In the genomic region with DNA sequence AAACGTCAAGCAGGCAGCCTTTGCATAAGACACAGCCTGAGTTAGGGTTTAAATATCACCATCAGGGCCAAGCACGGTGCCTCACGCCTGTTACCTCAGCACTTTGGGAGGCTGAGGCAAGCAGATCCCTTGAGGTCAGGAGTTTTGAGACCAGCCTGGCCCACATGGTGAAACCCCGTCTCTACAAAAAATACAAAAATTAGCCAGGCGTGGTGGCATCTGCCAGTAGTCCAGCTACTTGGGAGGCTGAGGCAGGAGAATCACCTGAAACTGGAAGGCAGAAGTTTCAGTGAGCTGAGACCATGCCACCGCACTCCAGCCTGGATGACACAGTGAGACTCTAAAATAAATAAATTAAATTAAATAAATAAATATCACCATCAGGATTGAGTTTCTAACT, we compare ENCODE assay signal across 18 cellular contexts. TPM values are rescaled to one million over a fixed set of nuclear protein-coding genes. Genes with fewer than 3 reads are reported as not detected.
A peak's percentile ranks its signal among the peaks of the same experiment; 100 is the strongest.
DNase-seq lines count a peak whose midpoint lies in the region; ATAC-seq and TF ChIP-seq lines count a peak whose summit lies in the region.
"Had no signal": no experiment of that assay in that cellular context is flagged by ENCODE, and none has a peak within 500 bp of the region (broad histone marks: within the 10 kb centered on the region; RNA-seq: fewer than 3 reads in every experiment).

No MANE protein-coding gene starts in this region.

- H3K27ac Mint-ChIP-seq in activated CD8-positive, alpha-beta T cell treated with anti-CD3 and anti-CD28 coated beads for 36 hours: peak overlapping the region; percentile 30
- no peak overlapping the region for H3K27ac Mint-ChIP-seq in activated CD8-positive, alpha-beta T cell treated with anti-CD3 and anti-CD28 coated beads, Interleukin-2, amount 10 ng/mL, durations not matched to agents 7 days and 5 days
- H3K27ac Mint-ChIP-seq in activated B cell treated with CpG ODN at 0.5 μM for 24 hours: peak overlapping the region; percentile 99

- no peaks in the 10 kb centered on the region for H3K27me3 Mint-ChIP-seq in activated CD8-positive, alpha-beta T cell treated with anti-CD3 and anti-CD28 coated beads for 36 hours
- no peaks in the 10 kb centered on the region for H3K27me3 Mint-ChIP-seq in activated CD8-positive, alpha-beta T cell treated with anti-CD3 and anti-CD28 coated beads, Interleukin-2, amount 10 ng/mL, durations not matched to agents 7 days and 5 days (ENCODE audit: low read depth)
- H3K27me3 Mint-ChIP-seq in activated B cell treated with CpG ODN at 0.5 μM for 24 hours: no peaks in the 10 kb centered on the region

- no peaks in the 10 kb centered on the region for H3K36me3 Mint-ChIP-seq in activated CD8-positive, alpha-beta T cell treated with anti-CD3 and anti-CD28 coated beads for 36 hours (ENCODE audit: low read depth)
- H3K36me3 Mint-ChIP-seq in activated CD8-positive, alpha-beta T cell treated with anti-CD3 and anti-CD28 coated beads, Interleukin-2, amount 10 ng/mL, durations not matched to agents 7 days and 5 days (ENCODE audit: low read depth): peaks cover 10% of the 10 kb centered on the region
- H3K36me3 Mint-ChIP-seq in activated B cell treated with CpG ODN at 0.5 μM for 24 hours (ENCODE audit: low read depth): no peaks in the 10 kb centered on the region

- no peaks in the 10 kb centered on the region for H3K36me3 ChIP-seq in MM.1S (replicated peaks; ENCODE audit: insufficient read depth, low read length)
- H3K36me3 ChIP-seq in spleen: no peaks in the 10 kb centered on the region

- intact Hi-C loops in activated CD8-positive, alpha-beta T cell treated with anti-CD3 and anti-CD28 coated beads for 36 hours (cut with micrococcal nuclease): no loop called here
- intact Hi-C loops in activated B cell treated with CpG ODN at 0.5 μM for 24 hours (cut with micrococcal nuclease) (loop anchor here (10.0 kb wide), 1 partner anchor 449 kb away; no protein-coding TSS in a partner anchor), spleen (cut with DNase I; ENCODE audit: low total_unique reads) (no loop called here), posterior vena cava (cut with DNase I) (no loop called here)

- ATAC-seq in activated CD8-positive, alpha-beta T cell treated with anti-CD3 and anti-CD28 coated beads for 36 hours: no peak
- no peak for ATAC-seq in activated CD8-positive, alpha-beta T cell treated with anti-CD3 and anti-CD28 coated beads, Interleukin-2, amount 10 ng/mL, durations not matched to agents 7 days and 5 days
- ATAC-seq in activated B cell treated with CpG ODN at 0.5 μM for 24 hours (ENCODE audit: low read depth): peak; percentile 4
- no peak for ATAC-seq in GM18505 (IDR thresholded peaks at IDR 0.05; ENCODE audit: unreplicated experiment)
- ATAC-seq: Right ventricle myocardium inferior had no signal

- H3K27ac ChIP-seq in MM.1S (ENCODE audit: low read length) (peak overlapping the region; percentile 58; the same call in 1 of the 2 replicates), spleen (peak overlapping the region in 6 of 8 donors; percentile 3 to 92 (median 88))
- H3K27ac ChIP-seq: 22Rv1, SK-N-MC had no signal

- 69 to 84% (median 76%) methylated on average over 6 of the region's 6 CpGs for WGBS in spleen, 5 donors

- H3K4me3 Mint-ChIP-seq in activated CD8-positive, alpha-beta T cell treated with anti-CD3 and anti-CD28 coated beads for 36 hours: no peak overlapping the region
- H3K4me3 Mint-ChIP-seq in activated CD8-positive, alpha-beta T cell treated with anti-CD3 and anti-CD28 coated beads, Interleukin-2, amount 10 ng/mL, durations not matched to agents 7 days and 5 days: no peak overlapping the region
- H3K4me3 Mint-ChIP-seq in activated B cell treated with CpG ODN at 0.5 μM for 24 hours: peak overlapping the region; percentile 59

- peaks cover 3% of the 10 kb centered on the region for H3K9me3 Mint-ChIP-seq in activated CD8-positive, alpha-beta T cell treated with anti-CD3 and anti-CD28 coated beads for 36 hours
- no peaks in the 10 kb centered on the region for H3K9me3 Mint-ChIP-seq in activated CD8-positive, alpha-beta T cell treated with anti-CD3 and anti-CD28 coated beads, Interleukin-2, amount 10 ng/mL, durations not matched to agents 7 days and 5 days (ENCODE audit: insufficient read depth)
- H3K9me3 Mint-ChIP-seq in activated B cell treated with CpG ODN at 0.5 μM for 24 hours: no peaks in the 10 kb centered on the region

- TF ChIP-seq POLR2A in spleen (IDR thresholded peaks at IDR 0.05): no peak
- no peak for TF ChIP-seq POLR2A in GM18505 (IDR thresholded peaks at IDR 0.05; ENCODE audit: borderline replicate concordance, extremely low read depth, insufficient read depth, insufficient read length)

- CTCF ChIA-PET in activated CD8-positive, alpha-beta T cell treated with anti-CD3 and anti-CD28 coated beads for 36 hours (lab: Charles Lee): interaction anchor here (1.8 kb wide), 1 partner anchor 10 kb away, joined by 6 read pairs; no protein-coding TSS in a partner anchor
- CTCF ChIA-PET in activated CD8-positive, alpha-beta T cell treated with anti-CD3 and anti-CD28 coated beads, Interleukin-2, amount 10 ng/mL, durations not matched to agents 7 days and 5 days (lab: Charles Lee): interaction anchor here (0.7 kb wide), 1 partner anchor 29 kb away, joined by 3 read pairs; no protein-coding TSS in a partner anchor
- CTCF ChIA-PET in activated B cell treated with CpG ODN at 0.5 μM for 24 hours (lab: Charles Lee): interaction anchor here (0.6 to 1.1 kb wide), 3 partner anchors 10 to 74 kb away, joined by 3 to 5 read pairs (median 3); no protein-coding TSS in a partner anchor

- no peak overlapping the region; the same call in 1 of the 2 replicates for H3K9ac ChIP-seq in MM.1S (ENCODE audit: low read length)

- no peaks in the 10 kb centered on the region for H3K9me2 ChIP-seq in MM.1S (replicated peaks; ENCODE audit: insufficient read depth, low read length)

- POLR2A ChIA-PET in activated CD8-positive, alpha-beta T cell treated with anti-CD3 and anti-CD28 coated beads for 36 hours (lab: Charles Lee): interaction anchor here (0.6 kb wide), 2 partner anchors 22 to 132 kb away, joined by 3 to 4 read pairs; no protein-coding TSS in a partner anchor
- POLR2A ChIA-PET in activated CD8-positive, alpha-beta T cell treated with anti-CD3 and anti-CD28 coated beads, Interleukin-2, amount 10 ng/mL, durations not matched to agents 7 days and 5 days (lab: Charles Lee): no interaction called here
- POLR2A ChIA-PET in activated B cell treated with CpG ODN at 0.5 μM for 24 hours (lab: Charles Lee): interaction anchor here (1.4 to 1.5 kb wide), 4 partner anchors 10 to 342 kb away, joined by 3 to 7 read pairs (median 4); no protein-coding TSS in a partner anchor

- H3F3A ChIP-seq in MM.1S (ENCODE audit: insufficient read depth, low read length): peaks cover 44% of the 10 kb centered on the region

- H4K20me1 ChIP-seq in MM.1S (ENCODE audit: insufficient read depth, low read length): no peaks in the 10 kb centered on the region

- H3K4me1 Mint-ChIP-seq in activated CD8-positive, alpha-beta T cell treated with anti-CD3 and anti-CD28 coated beads for 36 hours (ENCODE audit: low read depth): peaks cover 59% of the 10 kb centered on the region
- H3K4me1 Mint-ChIP-seq in activated CD8-positive, alpha-beta T cell treated with anti-CD3 and anti-CD28 coated beads, Interleukin-2, amount 10 ng/mL, durations not matched to agents 7 days and 5 days (ENCODE audit: low read depth): peaks cover 42% of the 10 kb centered on the region
- peaks cover 89% of the 10 kb centered on the region for H3K4me1 Mint-ChIP-seq in activated B cell treated with CpG ODN at 0.5 μM for 24 hours

- H3K9me3 ChIP-seq in MM.1S (replicated peaks; ENCODE audit: insufficient read depth, low read length): no peaks in the 10 kb centered on the region
- no peaks in the 10 kb centered on the region for H3K9me3 ChIP-seq in spleen

- no peak for DNase-seq in activated CD8-positive, alpha-beta T cell treated with anti-CD3 and anti-CD28 coated beads for 36 hours
- no peak for DNase-seq in activated CD8-positive, alpha-beta T cell treated with anti-CD3 and anti-CD28 coated beads, Interleukin-2, amount 10 ng/mL, durations not matched to agents 7 days and 5 days
- DNase-seq in MM.1S (peak; percentile 61), activated B cell treated with CpG ODN at 0.5 μM for 24 hours (peak; percentile 29), spleen (no peak), posterior vena cava (ENCODE audit: low spot score) (no peak), NCI-H774 (lab: John Stamatoyannopoulos, UW) (no peak)
- DNase-seq: C1 segment of cervical spinal cord, Calu3, H7, KG1, NCI-H1417 treated with DMSO at 0.1 percent for 48 hours, NCI-H2227 treated with DMSO at 0.1 percent for 48 hours, NCI-H69 had no signal

- no peak overlapping the region for H2AFZ ChIP-seq in MM.1S (ENCODE audit: low read length)

- H3K4me1 ChIP-seq in MM.1S (ENCODE audit: low read length) (peaks cover 50% of the 10 kb centered on the region), spleen (peaks cover 32 to 64% (median 55%) of the 10 kb centered on the region in 6 donors)

- TF ChIP-seq CTCF in activated CD8-positive, alpha-beta T cell treated with anti-CD3 and anti-CD28 coated beads for 36 hours (IDR thresholded peaks at IDR 0.05): no peak
- TF ChIP-seq CTCF in MM.1S (IDR thresholded peaks at IDR 0.05; ENCODE audit: low read length): no peak
- TF ChIP-seq CTCF in activated B cell treated with CpG ODN at 0.5 μM for 24 hours (IDR thresholded peaks at IDR 0.05): no peak
- no peak for TF ChIP-seq CTCF in spleen (IDR thresholded peaks at IDR 0.05 in 8 of 11, conservative IDR thresholded peaks at IDR 0.05 in 3 of 11)

- H3K79me2 ChIP-seq in MM.1S (ENCODE audit: low read length): peaks cover 73% of the 10 kb centered on the region

- H3K4me3 ChIP-seq in MM.1S (ENCODE audit: low read length): no peak overlapping the region
- H3K4me3 ChIP-seq in spleen: no peak overlapping the region
- H3K4me3 ChIP-seq: SK-N-MC had no signal

- peak overlapping the region; percentile 27; the same call in 1 of the 2 replicates for H3K4me2 ChIP-seq in MM.1S (ENCODE audit: low read depth, low read length)

- no peaks in the 10 kb centered on the region for H3K27me3 ChIP-seq in MM.1S (replicated peaks; ENCODE audit: insufficient read depth, low read length)
- no peaks in the 10 kb centered on the region for H3K27me3 ChIP-seq in spleen (replicated peaks in 1 of 7)

RNA-seq across cellular contexts. Expression of a gene that starts 33.0 kb away (rescaled TPM):
- total RNA-seq in activated CD8-positive, alpha-beta T cell treated with anti-CD3 and anti-CD28 coated beads for 36 hours: 10 to 100 TPM; 32.9 to 33.5 TPM
- 10 to 100 TPM; 34.5 to 35.9 TPM for total RNA-seq in activated CD8-positive, alpha-beta T cell treated with anti-CD3 and anti-CD28 coated beads, Interleukin-2, amount 10 ng/mL, durations not matched to agents 7 days and 5 days
- 52.2 and 59.2 TPM in 2 replicates for total RNA-seq in activated B cell treated with CpG ODN at 0.5 μM for 24 hours
- total RNA-seq in spleen: 10 to 100 TPM; 42.6 to 60.3 (median 56.9) TPM
- 10 to 100 TPM in 2 of 3 donors, 1 to 10 TPM in 1; 9.6 to 12.8 (median 10.7) TPM for polyA plus RNA-seq in spleen
- total RNA-seq in posterior vena cava: 10 to 100 TPM; 41.5 to 52.2 TPM

Comparison
In these comparisons a context has a peak if more than half of its experiments do, and no peak if none do; other contexts are left out.
1. DNase-seq: peak in MM.1S (single experiment) and activated B cell treated with CpG ODN at 0.5 μM for 24 hours (single experiment); none in activated CD8-positive, alpha-beta T cell treated with anti-CD3 and anti-CD28 coated beads for 36 hours (single experiment), activated CD8-positive, alpha-beta T cell treated with anti-CD3 and anti-CD28 coated beads, Interleukin-2, amount 10 ng/mL, durations not matched to agents 7 days and 5 days (single experiment), spleen (single experiment), posterior vena cava (single experiment) and NCI-H774 (single experiment).